17 cellular contexts compared by ENCODE assay signal in genomic region chrX:53580742-53581504, GRCh38.
DNase-seq lines count a peak whose midpoint lies in the region; ATAC-seq, FAIRE-seq and TF ChIP-seq lines count a peak whose summit lies in the region.
"Had no signal": no experiment of that assay in that cellular context is flagged by ENCODE, and none has a peak within 500 bp of the region (broad histone marks: within the 10 kb centered on the region; RNA-seq: fewer than 3 reads in every experiment).

No MANE protein-coding gene starts in this region.

- peaks cover 0 to 75% (median 12%) of the 10 kb centered on the region in 9 donors for H3K36me3 ChIP-seq in heart right ventricle
- H3K36me3 ChIP-seq in astrocyte (ENCODE audit: insufficient read depth, low read length) = peaks cover 44% of the 10 kb centered on the region
- H3K36me3 ChIP-seq in brain microvascular endothelial cell (replicated peaks) = peaks cover 36% of the 10 kb centered on the region

- ATAC-seq in heart right ventricle (peak in 4 of 8 donors; percentile 59 to 81 (median 69)), Right ventricle myocardium inferior (no peak), left ventricle myocardium superior (peak; percentile 75)
- ATAC-seq in stimulated activated naive CD8-positive, alpha-beta T cell treated with anti-CD3 and anti-CD28 coated beads, Interleukin-15, Interleukin-2, amounts not matched to agents 100 U/mL and 50 U/mL, for 24 hours = no peak
- ATAC-seq: GM12878, GM23338 had no signal

- peaks cover 8% of the 10 kb centered on the region for H4K20me1 ChIP-seq in astrocyte (ENCODE audit: insufficient read depth, low read length)

- peak; percentile 88 for FAIRE-seq in astrocyte (lab: Jason Lieb, UNC)
- FAIRE-seq: A204.1, GM12878, GM18507 had no signal

- no peak overlapping the region for H3K4me2 ChIP-seq in astrocyte (ENCODE audit: low read length)
- H3K4me2 ChIP-seq: GM23338 had no signal

- H3K4me1 ChIP-seq in heart right ventricle (peaks cover 0 to 4% (median 0%) of the 10 kb centered on the region in 9 donors), astrocyte (ENCODE audit: insufficient read depth, low read length) (no peaks in the 10 kb centered on the region)

- H3K27me3 Mint-ChIP-seq in astrocyte (ENCODE audit: low read depth, unreplicated experiment) = no peaks in the 10 kb centered on the region
- H3K27me3 Mint-ChIP-seq: B cell; CD4-positive, alpha-beta T cell had no signal

- H3K9me3 ChIP-seq in heart right ventricle = no peaks in the 10 kb centered on the region
- no peaks in the 10 kb centered on the region for H3K9me3 ChIP-seq in astrocyte (ENCODE audit: insufficient read depth, low read depth, low read length)

- H2AFZ ChIP-seq in astrocyte (ENCODE audit: low read depth, low read length) = no peak overlapping the region
- H2AFZ ChIP-seq: GM23338 had no signal

- H3K27ac ChIP-seq in heart right ventricle (no peak overlapping the region), astrocyte (ENCODE audit: low read depth, low read length) (no peak overlapping the region), brain microvascular endothelial cell (no peak overlapping the region)

- no peak overlapping the region for H3K9ac ChIP-seq in astrocyte (ENCODE audit: low read length)

- H3K27me3 ChIP-seq in heart right ventricle = peaks cover 0 to 16% (median 0%) of the 10 kb centered on the region in 7 donors
- no peaks in the 10 kb centered on the region for H3K27me3 ChIP-seq in astrocyte (ENCODE audit: insufficient read depth, low read length)
- no peaks in the 10 kb centered on the region for H3K27me3 ChIP-seq in brain microvascular endothelial cell (replicated peaks)

- H3K27ac Mint-ChIP-seq in astrocyte (ENCODE audit: unreplicated experiment) = no peak overlapping the region
- H3K27ac Mint-ChIP-seq: B cell; CD4-positive, alpha-beta T cell; GM23338 had no signal

- intact Hi-C loops in heart right ventricle (cut with DNase I) = no loop called here
- intact Hi-C loops in Right ventricle myocardium inferior (cut with DNase I) = no loop called here
- intact Hi-C loops in left ventricle myocardium superior (cut with micrococcal nuclease) = no loop called here

- peak; percentile 5 to 13 for DNase-seq in heart right ventricle
- DNase-seq in Right ventricle myocardium inferior (ENCODE audit: missing footprints) = no peak
- no peak for DNase-seq in astrocyte (ENCODE audit: low read depth)
- peak; percentile 37 for DNase-seq in left ventricle myocardium superior
- DNase-seq in stimulated activated naive CD8-positive, alpha-beta T cell treated with anti-CD3 and anti-CD28 coated beads, Interleukin-15, Interleukin-2, amounts not matched to agents 100 U/mL and 50 U/mL, for 24 hours = no peak
- DNase-seq in nucleus accumbens (lab: John Stamatoyannopoulos, UW) = no peak
- DNase-seq in brain microvascular endothelial cell = no peak
- DNase-seq: C1 segment of cervical spinal cord; Calu3; CD4-positive, alpha-beta T cell; DMS 273 treated with DMSO at 0.1 percent for 48 hours; H7 had no signal

- no peak overlapping the region for H3K4me3 Mint-ChIP-seq in astrocyte (ENCODE audit: unreplicated experiment)
- H3K4me3 Mint-ChIP-seq: B cell; CD4-positive, alpha-beta T cell; GM23338 had no signal

- H3K79me2 ChIP-seq in astrocyte (ENCODE audit: insufficient read depth, low read length) = peaks cover 10% of the 10 kb centered on the region

- WGBS in heart right ventricle, 2 donors = 73 to 77% methylated on average over 12 of the region's 12 CpGs

- in situ Hi-C loops in brain microvascular endothelial cell (cut with HindIII; ENCODE audit: low pct_ligation_motif_present, low sequenced_read_pairs) = no loop called here

- no peaks in the 10 kb centered on the region for H3K9me3 Mint-ChIP-seq in astrocyte (ENCODE audit: unreplicated experiment)
- H3K9me3 Mint-ChIP-seq: CD4-positive, alpha-beta T cell had no signal

- H3K4me1 Mint-ChIP-seq in astrocyte (ENCODE audit: low read depth, unreplicated experiment) = peaks cover 4% of the 10 kb centered on the region
- H3K4me1 Mint-ChIP-seq: B cell, GM23338 had no signal

- TF ChIP-seq CTCF in heart right ventricle (IDR thresholded peaks at IDR 0.05) (no peak), astrocyte (IDR thresholded peaks at IDR 0.05; ENCODE audit: insufficient read depth, low read depth, low read length) (no peak), brain microvascular endothelial cell (IDR thresholded peaks at IDR 0.05; ENCODE audit: low read depth, low read length, missing control alignments) (no peak)

- H3K36me3 Mint-ChIP-seq in astrocyte (ENCODE audit: low read depth, unreplicated experiment) = peaks cover 6% of the 10 kb centered on the region

- H3K4me3 ChIP-seq in heart right ventricle = no peak overlapping the region
- H3K4me3 ChIP-seq in astrocyte (ENCODE audit: insufficient read depth, low read depth, low read length) = no peak overlapping the region
- no peak overlapping the region for H3K4me3 ChIP-seq in brain microvascular endothelial cell (ENCODE audit: low read depth, low read length)
- H3K4me3 ChIP-seq: GM12878, GM23338 had no signal

Comparison
In these comparisons a context has a peak if more than half of its experiments do, and no peak if none do; other contexts are left out.
1. DNase-seq: peak in heart right ventricle (2 of 2) and left ventricle myocardium superior (single experiment); none in Right ventricle myocardium inferior (single experiment), astrocyte (single experiment), stimulated activated naive CD8-positive, alpha-beta T cell treated with anti-CD3 and anti-CD28 coated beads, Interleukin-15, Interleukin-2, amounts not matched to agents 100 U/mL and 50 U/mL, for 24 hours (single experiment), nucleus accumbens (0 of 56) and brain microvascular endothelial cell (single experiment).